ENCODE assay signal across 8 cellular contexts in the genomic region with DNA sequence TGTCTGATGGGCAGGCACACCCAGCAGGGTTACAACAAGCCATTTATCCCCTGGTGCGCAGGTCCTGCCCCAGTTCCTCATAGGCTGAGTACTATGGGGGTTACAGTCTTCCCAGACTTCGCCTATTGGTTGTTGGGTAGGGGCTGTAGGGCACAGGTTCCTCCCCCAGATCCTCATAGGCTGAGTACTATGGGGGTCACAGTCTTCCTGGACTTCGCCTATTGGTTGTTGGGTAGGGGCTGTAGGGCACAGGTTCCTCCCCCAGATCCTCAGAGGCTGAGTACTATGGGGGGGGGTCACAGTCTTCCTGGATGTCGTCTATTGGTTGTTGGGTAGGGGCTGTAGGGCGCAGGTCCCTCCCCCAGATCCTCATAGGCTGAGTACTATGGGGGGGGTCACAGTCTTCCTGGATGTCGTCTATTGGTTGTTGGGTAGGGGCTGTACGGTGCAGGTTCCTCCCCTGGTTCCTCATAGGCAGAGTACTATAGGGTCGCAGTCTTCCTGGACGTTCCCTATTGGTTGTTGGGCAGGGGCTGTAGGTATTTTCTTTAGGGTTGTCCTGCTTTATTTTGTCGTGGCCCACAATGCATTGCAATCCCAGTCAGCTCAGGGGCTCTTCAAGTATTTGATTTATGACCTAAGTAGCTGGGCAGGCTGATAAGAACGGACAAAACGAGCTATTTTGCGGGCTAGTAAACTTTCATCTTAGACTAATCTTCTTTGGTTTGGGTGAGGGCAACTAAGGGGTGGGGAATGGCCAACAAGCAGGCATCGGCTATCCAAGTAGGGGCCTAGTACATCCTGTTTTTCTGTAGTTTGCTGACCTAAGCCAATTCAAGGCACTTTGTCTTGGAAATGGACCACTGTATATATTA. TPM values are rescaled to one million over a fixed set of nuclear protein-coding genes. Genes with fewer than 3 reads are reported as not detected.
DNase-seq lines count a peak whose midpoint lies in the region; ATAC-seq and TF ChIP-seq lines count a peak whose summit lies in the region.

No MANE protein-coding gene starts in this region.

- peak; percentile 87 for DNase-seq in GM20000 (ENCODE audit: low spot score)
- DNase-seq in KG1 (lab: John Stamatoyannopoulos, UW), result peak; percentile 91
- DNase-seq in hippocampal formation (lab: John Stamatoyannopoulos, UW), result peak; percentile 49 to 51
- DNase-seq in chondrocyte (ENCODE audit: low spot score), result no peak
- no peak for DNase-seq in DMS 273 (lab: John Stamatoyannopoulos, UW; ENCODE audit: unreplicated experiment)
- DNase-seq in DMS79 treated with DMSO at 0.1 percent for 48 hours (lab: John Stamatoyannopoulos, UW), result no peak

- peaks cover 2% of the 10 kb centered on the region for H3K36me3 Mint-ChIP-seq in chondrocyte (ENCODE audit: low read depth)

- TF ChIP-seq CTCF in GM20000 (IDR thresholded peaks at IDR 0.05; ENCODE audit: extremely low read depth, missing control alignments), result no peak
- TF ChIP-seq CTCF in chondrocyte (IDR thresholded peaks at IDR 0.05), result no peak

- ATAC-seq in HG02588 (IDR thresholded peaks at IDR 0.05; ENCODE audit: unreplicated experiment), result no peak

- no peak overlapping the region for H3K9ac ChIP-seq in BLaER1

- peaks cover 2% of the 10 kb centered on the region for H4K20me1 ChIP-seq in BLaER1

- H3K27ac Mint-ChIP-seq in chondrocyte (ENCODE audit: unreplicated experiment), result no peak overlapping the region

- peaks cover 33% of the 10 kb centered on the region for H3K4me1 Mint-ChIP-seq in chondrocyte (ENCODE audit: low read depth)

- 0 out of 2 replicates have a peak overlapping the region, but pooled peaks have one; percentile 79 for H3K4me2 ChIP-seq in BLaER1

- no peaks in the 10 kb centered on the region for H3K9me3 ChIP-seq in BLaER1

- no peak overlapping the region for H3K4me3 Mint-ChIP-seq in chondrocyte (ENCODE audit: unreplicated experiment)

- H3K36me3 ChIP-seq in BLaER1, result peaks cover 20% of the 10 kb centered on the region

- H3K27ac ChIP-seq in BLaER1, result no peak overlapping the region

- H3K27me3 ChIP-seq in BLaER1, result no peaks in the 10 kb centered on the region

- peaks cover 42% of the 10 kb centered on the region for H3K4me1 ChIP-seq in BLaER1

- no peaks in the 10 kb centered on the region for H3K9me3 Mint-ChIP-seq in chondrocyte (ENCODE audit: low read depth)

- H3K27me3 Mint-ChIP-seq in chondrocyte (ENCODE audit: low read depth), result no peaks in the 10 kb centered on the region

- no peak overlapping the region for H3K4me3 ChIP-seq in BLaER1

RNA-seq across cellular contexts. Expression of a gene that starts 3.4 kb away (rescaled TPM):
- 10.2 to 14.4 TPM (median 13.2 TPM) in 3 replicates for total RNA-seq in chondrocyte

RNA-seq across cellular contexts. Expression of a gene that starts 27.7 kb away (rescaled TPM):
- 15.8 to 17.9 TPM (median 17.2 TPM) in 3 replicates for total RNA-seq in chondrocyte

Comparison
In these comparisons a context has a peak if more than half of its experiments do, and no peak if none do; other contexts are left out.
1. DNase-seq: peak in GM20000 (single experiment), KG1 (single experiment) and hippocampal formation (2 of 2); none in chondrocyte (single experiment), DMS 273 (single experiment) and DMS79 treated with DMSO at 0.1 percent for 48 hours (single experiment).